In the genomic region with DNA sequence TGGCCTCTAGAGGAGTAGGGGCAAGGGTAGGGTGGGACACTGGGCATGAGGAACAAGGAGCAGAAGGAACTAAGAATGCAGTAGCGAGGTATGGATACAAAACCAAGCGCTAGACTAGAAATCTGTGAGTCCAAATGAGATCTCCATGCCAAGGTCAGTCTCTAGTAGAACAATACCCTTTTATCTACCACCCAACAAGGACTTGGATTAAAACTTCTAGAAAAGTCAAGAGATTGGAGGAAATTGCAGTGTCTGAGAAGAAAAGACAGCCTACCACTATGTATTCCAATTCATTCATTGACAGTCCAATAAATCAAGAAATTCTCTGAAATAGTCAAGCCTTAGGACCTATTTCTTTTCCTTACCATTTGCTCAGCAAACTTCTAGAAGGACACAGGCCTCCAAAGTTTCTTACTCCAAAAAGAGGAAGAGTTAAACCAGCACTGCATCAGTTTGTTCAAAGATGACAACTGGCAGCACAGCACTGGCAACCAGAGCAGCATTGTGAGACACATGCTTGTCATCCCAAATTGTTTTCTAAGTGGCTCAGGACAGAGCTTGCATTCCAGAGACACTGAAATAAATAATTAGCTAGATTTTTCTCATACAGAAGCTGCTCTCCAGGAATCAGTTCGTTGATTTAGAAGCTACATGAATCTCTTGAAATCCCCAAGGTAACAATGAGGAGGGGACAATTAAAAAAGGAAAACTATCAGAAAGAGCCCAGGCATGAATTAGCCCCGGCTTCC, we compare ENCODE assay signal across 1 cellular context.
TF ChIP-seq lines count a peak whose summit lies in the region.

No MANE protein-coding gene starts in this region.

TF ChIP-seq in SK-N-SH, 30 proteins besides CTCF, POLR2A, EP300 and RAD21 (continued from another document):
- TF ChIP-seq, protein P1, sequence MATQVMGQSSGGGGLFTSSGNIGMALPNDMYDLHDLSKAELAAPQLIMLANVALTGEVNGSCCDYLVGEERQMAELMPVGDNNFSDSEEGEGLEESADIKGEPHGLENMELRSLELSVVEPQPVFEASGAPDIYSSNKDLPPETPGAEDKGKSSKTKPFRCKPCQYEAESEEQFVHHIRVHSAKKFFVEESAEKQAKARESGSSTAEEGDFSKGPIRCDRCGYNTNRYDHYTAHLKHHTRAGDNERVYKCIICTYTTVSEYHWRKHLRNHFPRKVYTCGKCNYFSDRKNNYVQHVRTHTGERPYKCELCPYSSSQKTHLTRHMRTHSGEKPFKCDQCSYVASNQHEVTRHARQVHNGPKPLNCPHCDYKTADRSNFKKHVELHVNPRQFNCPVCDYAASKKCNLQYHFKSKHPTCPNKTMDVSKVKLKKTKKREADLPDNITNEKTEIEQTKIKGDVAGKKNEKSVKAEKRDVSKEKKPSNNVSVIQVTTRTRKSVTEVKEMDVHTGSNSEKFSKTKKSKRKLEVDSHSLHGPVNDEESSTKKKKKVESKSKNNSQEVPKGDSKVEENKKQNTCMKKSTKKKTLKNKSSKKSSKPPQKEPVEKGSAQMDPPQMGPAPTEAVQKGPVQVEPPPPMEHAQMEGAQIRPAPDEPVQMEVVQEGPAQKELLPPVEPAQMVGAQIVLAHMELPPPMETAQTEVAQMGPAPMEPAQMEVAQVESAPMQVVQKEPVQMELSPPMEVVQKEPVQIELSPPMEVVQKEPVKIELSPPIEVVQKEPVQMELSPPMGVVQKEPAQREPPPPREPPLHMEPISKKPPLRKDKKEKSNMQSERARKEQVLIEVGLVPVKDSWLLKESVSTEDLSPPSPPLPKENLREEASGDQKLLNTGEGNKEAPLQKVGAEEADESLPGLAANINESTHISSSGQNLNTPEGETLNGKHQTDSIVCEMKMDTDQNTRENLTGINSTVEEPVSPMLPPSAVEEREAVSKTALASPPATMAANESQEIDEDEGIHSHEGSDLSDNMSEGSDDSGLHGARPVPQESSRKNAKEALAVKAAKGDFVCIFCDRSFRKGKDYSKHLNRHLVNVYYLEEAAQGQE (IDR thresholded peaks at IDR 0.05; ENCODE audit: low read depth, low read length): no peak
- TF ChIP-seq NFIC (IDR thresholded peaks at IDR 0.05; ENCODE audit: borderline replicate concordance) (no peak), YY1 (IDR thresholded peaks at IDR 0.05; ENCODE audit: low read depth) (no peak), MEF2A (IDR thresholded peaks at IDR 0.05; ENCODE audit: borderline replicate concordance, low read depth) (no peak)
